Comparison of ENCODE assay signal across 15 cellular contexts in the genomic region with DNA sequence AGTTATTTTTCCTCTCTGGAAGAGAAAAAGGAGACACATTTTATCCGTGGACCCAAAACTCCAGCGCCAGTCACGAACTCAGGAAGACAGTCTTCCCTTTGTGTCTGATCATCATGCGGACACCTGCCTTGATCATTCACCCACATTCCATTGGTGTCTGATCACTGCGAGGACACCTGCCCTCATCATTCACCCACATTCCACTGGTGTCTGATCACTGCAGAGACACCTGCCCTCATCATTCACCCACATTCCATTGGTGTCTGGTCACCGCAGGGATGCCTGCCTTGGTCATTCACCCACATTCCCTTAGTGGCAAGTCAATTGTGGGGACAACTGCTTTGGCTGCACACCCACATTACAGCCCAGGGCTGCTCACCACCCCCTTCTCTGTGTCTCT.
DNase-seq lines count a peak whose midpoint lies in the region; ATAC-seq and TF ChIP-seq lines count a peak whose summit lies in the region.
"Had no signal": no experiment of that assay in that cellular context is flagged by ENCODE, and none has a peak within 500 bp of the region (broad histone marks: within the 10 kb centered on the region; RNA-seq: fewer than 3 reads in every experiment).

No MANE protein-coding gene starts in this region.

- 86 to 100% methylated on average over 1 to 6 of the region's 6 CpGs for WGBS in endodermal cell (ENCODE audit: insufficient coverage in 1 of 2, insufficient read length in 1 of 2), 2 experiments

- H3K4me1 ChIP-seq in GM23338 (ENCODE audit: insufficient read depth) (no peaks in the 10 kb centered on the region), PC-9 (replicated peaks; ENCODE audit: insufficient read depth) (0 out of 2 replicates have a peak, but pooled peaks cover 5% of the 10 kb centered on the region), endodermal cell (ENCODE audit: control insufficient read depth, insufficient read depth, low read length) (no peaks in the 10 kb centered on the region)

- H3K9me3 Mint-ChIP-seq in GM23338 (peaks cover 11% of the 10 kb centered on the region), endodermal cell (peaks cover 28% of the 10 kb centered on the region)

- no peak overlapping the region for H3K9ac ChIP-seq in endodermal cell (ENCODE audit: extremely low read depth, low read length, poor library complexity, severe bottlenecking)

- H3K27ac Mint-ChIP-seq in GM23338 (0 out of 2 replicates have a peak overlapping the region, but pooled peaks have one; percentile 72), endodermal cell (peak overlapping the region; percentile 78)

- peak; percentile 7 for DNase-seq in GM23338 (ENCODE audit: low spot score)
- DNase-seq in PC-9, result peak; percentile 39 to 70
- peak; percentile 53 for DNase-seq in endodermal cell
- DNase-seq in kidney glomerular epithelial cell (lab: John Stamatoyannopoulos, UW), result peak; percentile 6
- no peak for DNase-seq in NCI-H345 treated with DMSO at 0.1 percent for 48 hours (lab: John Stamatoyannopoulos, UW; ENCODE audit: unreplicated experiment)
- no peak for DNase-seq in mucosa of gallbladder (ENCODE audit: low spot score)
- no peak for DNase-seq in iPS-NIHi7 (ENCODE audit: extremely low spot score)
- DNase-seq in CD1c-positive myeloid dendritic cell (ENCODE audit: extremely low spot score), result no peak
- DNase-seq: C1 segment of cervical spinal cord, EL, H7, Karpas-422, NCI-H1417, NCI-H2029 had no signal

- no peaks in the 10 kb centered on the region for H4K20me1 ChIP-seq in GM23338 (replicated peaks; ENCODE audit: insufficient read depth)
- H4K20me1 ChIP-seq in PC-9 (ENCODE audit: insufficient read depth), result no peaks in the 10 kb centered on the region

- H3K4me1 Mint-ChIP-seq in GM23338, result no peaks in the 10 kb centered on the region
- H3K4me1 Mint-ChIP-seq in endodermal cell, result no peaks in the 10 kb centered on the region

- no TSS peak for BruUV-seq in PC-9 (replicated peaks; lab: Mats Ljungman, UMichigan)

- H3K4me2 ChIP-seq in GM23338 (no peak overlapping the region), PC-9 (no peak overlapping the region)

- no peaks in the 10 kb centered on the region for H3K27me3 ChIP-seq in GM23338 (ENCODE audit: insufficient read depth)
- H3K27me3 ChIP-seq in PC-9 (ENCODE audit: insufficient read depth, low read depth), result no peaks in the 10 kb centered on the region
- H3K27me3 ChIP-seq in endodermal cell (ENCODE audit: control insufficient read depth, insufficient read depth, low read length, poor library complexity, severe bottlenecking), result no peaks in the 10 kb centered on the region

- H3K36me3 ChIP-seq in GM23338 (ENCODE audit: insufficient read depth) (no peaks in the 10 kb centered on the region), PC-9 (ENCODE audit: low read depth) (no peaks in the 10 kb centered on the region), endodermal cell (ENCODE audit: control insufficient read depth, insufficient read depth, low read length) (no peaks in the 10 kb centered on the region)

- H2AFZ ChIP-seq in GM23338, result no peak overlapping the region
- H2AFZ ChIP-seq in PC-9, result no peak overlapping the region

- ATAC-seq in GM23338, result peak; percentile 23; the same call in 2 of the 3 replicates
- ATAC-seq: Right ventricle myocardium inferior had no signal

- TF ChIP-seq CTCF in GM23338 (conservative IDR thresholded peaks at IDR 0.05; ENCODE audit: low read depth in 2 of 2) (no peak), PC-9 (conservative IDR thresholded peaks at IDR 0.05) (no peak), endodermal cell (conservative IDR thresholded peaks at IDR 0.05) (no peak)

- CTCF ChIA-PET in PC-9 (lab: Charles Lee), result no interaction called here

- H3K9me2 ChIP-seq in GM23338 (ENCODE audit: insufficient read depth) (peaks cover 37% of the 10 kb centered on the region), PC-9 (ENCODE audit: insufficient read depth) (no peaks in the 10 kb centered on the region)

- H3K9me3 ChIP-seq in PC-9 (ENCODE audit: insufficient read depth, low read depth), result peaks cover 31% of the 10 kb centered on the region
- H3K9me3 ChIP-seq in endodermal cell (ENCODE audit: control insufficient read depth, low read length), result peaks cover 21% of the 10 kb centered on the region

- H3K4me3 Mint-ChIP-seq in GM23338, result no peak overlapping the region
- H3K4me3 Mint-ChIP-seq in endodermal cell, result no peak overlapping the region

- POLR2A ChIA-PET in PC-9 (lab: Charles Lee; ENCODE audit: unreplicated experiment), result no interaction called here

- H3F3A ChIP-seq in GM23338 (replicated peaks; ENCODE audit: low read depth), result no peaks in the 10 kb centered on the region
- peaks cover 12% of the 10 kb centered on the region; the same call in 1 of the 2 replicates for H3F3A ChIP-seq in PC-9 (ENCODE audit: insufficient read depth, low read depth)

- H3K27ac ChIP-seq in GM23338 (ENCODE audit: low read depth) (no peak overlapping the region), PC-9 (peak overlapping the region; percentile 76), endodermal cell (ENCODE audit: low read depth, low read length) (no peak overlapping the region)

- H3K79me2 ChIP-seq in GM23338 (replicated peaks; ENCODE audit: insufficient read depth) (no peaks in the 10 kb centered on the region), PC-9 (ENCODE audit: low read depth) (no peaks in the 10 kb centered on the region)

- no peak overlapping the region for H3K4me3 ChIP-seq in GM23338
- no peak overlapping the region for H3K4me3 ChIP-seq in PC-9
- H3K4me3 ChIP-seq in endodermal cell (ENCODE audit: low read length), result no peak overlapping the region

- intact Hi-C loops in PC-9 (cut with micrococcal nuclease; ENCODE audit: unreplicated experiment), result no loop called here

- peaks cover 2% of the 10 kb centered on the region for H3K27me3 Mint-ChIP-seq in GM23338 (ENCODE audit: insufficient read depth, low read depth, poor library complexity)
- H3K27me3 Mint-ChIP-seq in endodermal cell (ENCODE audit: insufficient read depth), result no peaks in the 10 kb centered on the region

- H3K36me3 Mint-ChIP-seq in GM23338 (ENCODE audit: low read depth), result peaks cover 5% of the 10 kb centered on the region; the same call in 1 of the 3 replicates
- peaks cover 5% of the 10 kb centered on the region for H3K36me3 Mint-ChIP-seq in endodermal cell (ENCODE audit: low read depth)

TF ChIP-seq in GM23338, 12 proteins besides CTCF, POLR2A, EP300 and RAD21 (continues in another document):
- TF ChIP-seq, protein P1, sequence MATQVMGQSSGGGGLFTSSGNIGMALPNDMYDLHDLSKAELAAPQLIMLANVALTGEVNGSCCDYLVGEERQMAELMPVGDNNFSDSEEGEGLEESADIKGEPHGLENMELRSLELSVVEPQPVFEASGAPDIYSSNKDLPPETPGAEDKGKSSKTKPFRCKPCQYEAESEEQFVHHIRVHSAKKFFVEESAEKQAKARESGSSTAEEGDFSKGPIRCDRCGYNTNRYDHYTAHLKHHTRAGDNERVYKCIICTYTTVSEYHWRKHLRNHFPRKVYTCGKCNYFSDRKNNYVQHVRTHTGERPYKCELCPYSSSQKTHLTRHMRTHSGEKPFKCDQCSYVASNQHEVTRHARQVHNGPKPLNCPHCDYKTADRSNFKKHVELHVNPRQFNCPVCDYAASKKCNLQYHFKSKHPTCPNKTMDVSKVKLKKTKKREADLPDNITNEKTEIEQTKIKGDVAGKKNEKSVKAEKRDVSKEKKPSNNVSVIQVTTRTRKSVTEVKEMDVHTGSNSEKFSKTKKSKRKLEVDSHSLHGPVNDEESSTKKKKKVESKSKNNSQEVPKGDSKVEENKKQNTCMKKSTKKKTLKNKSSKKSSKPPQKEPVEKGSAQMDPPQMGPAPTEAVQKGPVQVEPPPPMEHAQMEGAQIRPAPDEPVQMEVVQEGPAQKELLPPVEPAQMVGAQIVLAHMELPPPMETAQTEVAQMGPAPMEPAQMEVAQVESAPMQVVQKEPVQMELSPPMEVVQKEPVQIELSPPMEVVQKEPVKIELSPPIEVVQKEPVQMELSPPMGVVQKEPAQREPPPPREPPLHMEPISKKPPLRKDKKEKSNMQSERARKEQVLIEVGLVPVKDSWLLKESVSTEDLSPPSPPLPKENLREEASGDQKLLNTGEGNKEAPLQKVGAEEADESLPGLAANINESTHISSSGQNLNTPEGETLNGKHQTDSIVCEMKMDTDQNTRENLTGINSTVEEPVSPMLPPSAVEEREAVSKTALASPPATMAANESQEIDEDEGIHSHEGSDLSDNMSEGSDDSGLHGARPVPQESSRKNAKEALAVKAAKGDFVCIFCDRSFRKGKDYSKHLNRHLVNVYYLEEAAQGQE (IDR thresholded peaks at IDR 0.05; ENCODE audit: unreplicated experiment), result no peak
- TF ChIP-seq JUNB (IDR thresholded peaks at IDR 0.05; ENCODE audit: unreplicated experiment), result no peak

Comparison
In these comparisons a context has a peak if more than half of its experiments do, and no peak if none do; other contexts are left out.
1. DNase-seq: peak in GM23338 (single experiment), PC-9 (2 of 2), endodermal cell (single experiment) and kidney glomerular epithelial cell (single experiment); none in NCI-H345 treated with DMSO at 0.1 percent for 48 hours (single experiment), mucosa of gallbladder (single experiment), iPS-NIHi7 (single experiment) and CD1c-positive myeloid dendritic cell (single experiment).